Comparison of ENCODE assay signal across 10 cellular contexts in the genomic region with DNA sequence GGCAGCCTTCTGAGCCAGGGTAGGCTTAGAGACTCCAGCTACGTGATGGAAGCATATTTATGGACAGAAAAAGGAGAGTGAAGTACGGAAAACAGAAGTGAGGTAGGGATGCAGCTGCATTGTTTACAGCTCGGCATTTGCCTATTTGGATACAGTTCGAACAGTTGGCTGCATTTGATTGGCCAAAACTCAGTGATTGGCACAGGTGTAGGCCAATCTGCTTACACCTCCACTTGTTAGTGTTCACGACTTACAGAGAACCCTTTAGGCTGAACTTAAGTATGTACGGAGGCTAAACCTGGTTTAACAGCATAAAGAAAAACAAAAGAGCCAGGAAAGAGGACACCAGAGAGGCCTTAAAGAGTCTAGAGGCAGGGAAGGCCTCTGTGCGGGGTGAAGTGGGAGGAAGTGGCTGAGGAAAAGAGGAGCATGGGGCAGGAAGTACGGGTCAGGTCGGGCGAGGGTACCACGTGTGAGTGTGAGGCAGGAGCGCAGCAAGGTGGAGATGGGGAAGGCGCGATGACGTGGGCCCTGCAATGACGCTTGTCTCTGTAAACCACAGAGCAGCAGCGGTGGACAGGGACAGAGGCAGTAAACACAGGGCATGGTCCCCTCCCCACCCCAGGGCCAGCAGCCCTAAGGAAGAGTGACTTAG. TPM values are rescaled to one million over a fixed set of nuclear protein-coding genes. Genes with fewer than 3 reads are reported as not detected.
DNase-seq lines count a peak whose midpoint lies in the region; ATAC-seq and TF ChIP-seq lines count a peak whose summit lies in the region.
"Had no signal": no experiment of that assay in that cellular context is flagged by ENCODE, and none has a peak within 500 bp of the region (broad histone marks: within the 10 kb centered on the region; RNA-seq: fewer than 3 reads in every experiment).

No MANE protein-coding gene starts in this region.

- H3K27ac ChIP-seq in BLaER1 treated with 17β-estradiol and CSF1 and Interleukin-3, amounts not matched to agents 10 nM and 100 nM, result peak overlapping the region in 2 of 11 experiments; percentile 31 to 39; a peak in 3 of 22 replicates
- H3K27ac ChIP-seq in Karpas-422 (ENCODE audit: low read length), result no peak overlapping the region
- H3K27ac ChIP-seq: dorsolateral prefrontal cortex, thyroid gland had no signal

- H3K4me2 ChIP-seq in BLaER1 treated with 17β-estradiol and CSF1 and Interleukin-3, amounts not matched to agents 10 nM and 100 nM, result peak overlapping the region; percentile 78 to 95 (median 90)
- no peak overlapping the region for H3K4me2 ChIP-seq in Karpas-422 (ENCODE audit: low read depth, low read length, poor library complexity, severe bottlenecking)

- no peaks in the 10 kb centered on the region for H3K9me3 ChIP-seq in BLaER1 treated with 17β-estradiol and CSF1 and Interleukin-3, amounts not matched to agents 10 nM and 100 nM (replicated peaks in 1 of 11)
- no peaks in the 10 kb centered on the region for H3K9me3 ChIP-seq in Karpas-422 (ENCODE audit: low read length)
- H3K9me3 ChIP-seq: thyroid gland had no signal

- no peaks in the 10 kb centered on the region for H3K36me3 Mint-ChIP-seq in osteocyte (ENCODE audit: unreplicated experiment)

- H3K4me3 Mint-ChIP-seq in osteocyte (ENCODE audit: unreplicated experiment), result no peak overlapping the region

- H3K4me1 Mint-ChIP-seq in osteocyte (ENCODE audit: unreplicated experiment), result peaks cover 15% of the 10 kb centered on the region

- no peaks in the 10 kb centered on the region for H3K9me2 ChIP-seq in Karpas-422 (replicated peaks; ENCODE audit: insufficient read depth, low read length)

- H2AFZ ChIP-seq in Karpas-422 (ENCODE audit: low read length), result no peak overlapping the region

- H3K9me3 Mint-ChIP-seq in osteocyte (ENCODE audit: unreplicated experiment), result no peaks in the 10 kb centered on the region

- H4K20me1 ChIP-seq in BLaER1 treated with 17β-estradiol and CSF1 and Interleukin-3, amounts not matched to agents 10 nM and 100 nM, result peaks cover 0 to 26% (median 0%) of the 10 kb centered on the region in 11 experiments; a peak in 2 of 22 replicates
- H4K20me1 ChIP-seq in Karpas-422 (ENCODE audit: insufficient read depth, low read depth, low read length), result no peaks in the 10 kb centered on the region

- peak; percentile 84 for DNase-seq in Karpas-422
- DNase-seq in activated CD4-positive, alpha-beta T cell treated with anti-CD3 and anti-CD28 coated beads for 48 hours, result peak; percentile 78
- DNase-seq in dermis microvascular lymphatic vessel endothelial cell (ENCODE audit: low read depth in 2 of 2), result peak; percentile 69 to 87
- peak; percentile 56 for DNase-seq in sciatic nerve (ENCODE audit: low spot score)
- no peak for DNase-seq in NCI-H2196 (lab: John Stamatoyannopoulos, UW; ENCODE audit: unreplicated experiment)
- DNase-seq in osteocyte (ENCODE audit: extremely low spot score, unreplicated experiment), result no peak

- intact Hi-C loops in sciatic nerve (cut with DNase I), result no loop called here

- no peak overlapping the region for H3K9ac ChIP-seq in BLaER1 treated with 17β-estradiol and CSF1 and Interleukin-3, amounts not matched to agents 10 nM and 100 nM
- H3K9ac ChIP-seq in Karpas-422 (ENCODE audit: low read length), result no peak overlapping the region

- no peak for TF ChIP-seq CTCF in osteocyte (IDR thresholded peaks at IDR 0.05)

- H3K27me3 ChIP-seq in BLaER1 treated with 17β-estradiol and CSF1 and Interleukin-3, amounts not matched to agents 10 nM and 100 nM, result peaks cover 0 to 26% (median 1%) of the 10 kb centered on the region in 11 experiments; a peak in 6 of 22 replicates
- no peaks in the 10 kb centered on the region for H3K27me3 ChIP-seq in Karpas-422 (ENCODE audit: low read length)
- H3K27me3 ChIP-seq: dorsolateral prefrontal cortex, thyroid gland had no signal

- no peak overlapping the region for H3K4me3 ChIP-seq in BLaER1 treated with 17β-estradiol and CSF1 and Interleukin-3, amounts not matched to agents 10 nM and 100 nM
- H3K4me3 ChIP-seq in Karpas-422 (ENCODE audit: low read length), result no peak overlapping the region
- H3K4me3 ChIP-seq: thyroid gland had no signal

- peaks cover 63 to 94% (median 80%) of the 10 kb centered on the region in 10 experiments for H3K4me1 ChIP-seq in BLaER1 treated with 17β-estradiol and CSF1 and Interleukin-3, amounts not matched to agents 10 nM and 100 nM
- H3K4me1 ChIP-seq in Karpas-422 (ENCODE audit: low read length), result peaks cover 85% of the 10 kb centered on the region

- no peak overlapping the region for H3K27ac Mint-ChIP-seq in osteocyte (ENCODE audit: unreplicated experiment)

- H3K27me3 Mint-ChIP-seq in osteocyte (ENCODE audit: unreplicated experiment), result peaks cover 13% of the 10 kb centered on the region

- peak; percentile 39 for ATAC-seq in sciatic nerve
- ATAC-seq in HG02938 (IDR thresholded peaks at IDR 0.05; ENCODE audit: unreplicated experiment), result no peak

- H3K36me3 ChIP-seq in BLaER1 treated with 17β-estradiol and CSF1 and Interleukin-3, amounts not matched to agents 10 nM and 100 nM, result no peaks in the 10 kb centered on the region
- no peaks in the 10 kb centered on the region for H3K36me3 ChIP-seq in Karpas-422 (ENCODE audit: insufficient read depth, low read length)
- H3K36me3 ChIP-seq: thyroid gland had no signal

- no peaks in the 10 kb centered on the region for H3K79me2 ChIP-seq in Karpas-422 (ENCODE audit: low read length)

RNA-seq across cellular contexts. Expression of gene RSPH1, which starts 32.0 kb away (rescaled TPM):
- 0.26 and 0.54 TPM in 2 replicates for total RNA-seq in Karpas-422 (2014; rRNA removed; shearing (Covaris generic); ENCODE audit: low replicate concordance)
- total RNA-seq in dermis microvascular lymphatic vessel endothelial cell (under 0.01 TPM in 1 of 2 replicates, not detected in the other), sciatic nerve (0.58 TPM), osteocyte (0.19 and 0.34 TPM in 2 replicates)

RNA-seq across cellular contexts. Expression of gene SLC37A1, which starts 49.7 kb away (rescaled TPM):
- total RNA-seq in Karpas-422 (2014; rRNA removed; shearing (Covaris generic); ENCODE audit: low replicate concordance), result 47.1 and 51.4 TPM in 2 replicates
- total RNA-seq in dermis microvascular lymphatic vessel endothelial cell (10.7 and 11.5 TPM in 2 replicates), sciatic nerve (7.4 TPM), osteocyte (13.2 and 13.5 TPM in 2 replicates)

Comparison
In these comparisons a context has a peak if more than half of its experiments do, and no peak if none do; other contexts are left out.
1. DNase-seq: peak in Karpas-422 (single experiment), activated CD4-positive, alpha-beta T cell treated with anti-CD3 and anti-CD28 coated beads for 48 hours (single experiment), dermis microvascular lymphatic vessel endothelial cell (2 of 2) and sciatic nerve (single experiment); none in NCI-H2196 (single experiment) and osteocyte (single experiment).